1 cellular context compared by ENCODE assay signal in the genomic region with DNA sequence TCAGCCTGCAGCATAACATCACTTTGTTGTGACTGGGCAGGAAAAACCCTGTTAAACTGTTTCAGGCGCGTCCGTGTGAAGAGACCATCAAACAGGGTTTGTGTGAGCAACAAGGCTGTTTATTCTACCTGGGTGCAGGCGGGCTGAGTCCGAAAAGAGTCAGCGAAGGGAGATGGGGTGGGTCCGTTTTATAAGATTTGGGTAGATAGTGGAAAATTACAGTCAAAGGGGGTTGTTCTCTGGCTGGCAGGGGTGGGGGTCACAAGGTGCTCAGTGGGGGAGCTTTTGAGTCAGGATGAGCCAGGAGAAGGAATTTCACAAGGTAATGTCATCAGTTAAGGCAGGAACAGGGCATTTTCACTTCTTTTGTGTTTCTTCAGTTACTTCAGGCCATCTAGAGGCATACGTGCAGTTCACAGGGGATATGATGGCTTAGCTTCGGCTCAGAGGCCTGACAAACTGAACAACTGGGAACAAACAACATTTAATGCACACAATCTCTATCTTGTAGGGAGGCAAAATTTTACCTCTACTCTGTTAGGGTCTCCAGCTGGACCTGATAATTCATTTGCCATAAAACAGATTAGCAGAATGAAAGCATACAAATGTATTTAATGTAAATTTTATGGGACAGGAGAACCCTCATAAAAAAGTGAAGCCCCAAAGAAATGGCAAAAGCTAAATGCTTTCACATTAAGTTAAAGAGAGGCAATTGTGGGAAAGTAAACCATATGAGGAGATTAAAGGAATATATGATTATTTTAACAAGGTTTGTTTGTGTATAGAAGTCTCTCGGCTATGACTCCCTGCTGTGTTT.
TF ChIP-seq lines count a peak whose summit lies in the region.

No MANE protein-coding gene starts in this region.

TF ChIP-seq in K562, 482 proteins besides CTCF, POLR2A, EP300 and RAD21 (continued from another document):
- TF ChIP-seq, protein P1, sequence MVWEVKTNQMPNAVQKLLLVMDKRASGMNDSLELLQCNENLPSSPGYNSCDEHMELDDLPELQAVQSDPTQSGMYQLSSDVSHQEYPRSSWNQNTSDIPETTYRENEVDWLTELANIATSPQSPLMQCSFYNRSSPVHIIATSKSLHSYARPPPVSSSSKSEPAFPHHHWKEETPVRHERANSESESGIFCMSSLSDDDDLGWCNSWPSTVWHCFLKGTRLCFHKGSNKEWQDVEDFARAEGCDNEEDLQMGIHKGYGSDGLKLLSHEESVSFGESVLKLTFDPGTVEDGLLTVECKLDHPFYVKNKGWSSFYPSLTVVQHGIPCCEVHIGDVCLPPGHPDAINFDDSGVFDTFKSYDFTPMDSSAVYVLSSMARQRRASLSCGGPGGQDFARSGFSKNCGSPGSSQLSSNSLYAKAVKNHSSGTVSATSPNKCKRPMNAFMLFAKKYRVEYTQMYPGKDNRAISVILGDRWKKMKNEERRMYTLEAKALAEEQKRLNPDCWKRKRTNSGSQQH (CRISPR knock-in tag; IDR thresholded peaks at IDR 0.05): 0 out of 2 replicates have a peak, but pooled peaks have one; percentile 17
- TF ChIP-seq ARNT (IDR thresholded peaks at IDR 0.05) (peak; percentile 90 to 91; a peak in 3 of 4 replicates), MTA1 (IDR thresholded peaks at IDR 0.05; ENCODE audit: borderline replicate concordance) (0 out of 2 replicates have a peak, but pooled peaks have one; percentile 52), ZNF143 (CRISPR knock-in tag; IDR thresholded peaks at IDR 0.05) (0 out of 2 replicates have a peak, but pooled peaks have one; percentile 22), CAMTA2 (CRISPR knock-in tag; conservative IDR thresholded peaks at IDR 0.05) (no peak), CTBP1 (IDR thresholded peaks at IDR 0.05; ENCODE audit: borderline replicate concordance) (0 out of 2 replicates have a peak, but pooled peaks have one; percentile 32), SRF (CRISPR knock-in tag; IDR thresholded peaks at IDR 0.05) (0 out of 4 replicates have a peak, but pooled peaks of 1 of the 2 experiments have one; percentile 35), HDAC1 (IDR thresholded peaks at IDR 0.05) (0 out of 4 replicates have a peak, but pooled peaks of 1 of the 2 experiments have one; percentile 30), NONO (IDR thresholded peaks at IDR 0.05; ENCODE audit: low read depth in 2 of 2, low read length in 1 of 2) (peak in 1 of 2 experiments; percentile 37; a peak in 1 of 4 replicates), NFATC3 (IDR thresholded peaks at IDR 0.05) (0 out of 2 replicates have a peak, but pooled peaks have one; percentile 14), NCOR1 (IDR thresholded peaks at IDR 0.05) (peak; percentile 26; the same call in 1 of the 2 replicates), MBD2 (IDR thresholded peaks at IDR 0.05; ENCODE audit: borderline replicate concordance, low read depth) (no peak), ZNF165 (CRISPR knock-in tag; IDR thresholded peaks at IDR 0.05; ENCODE audit: borderline replicate concordance) (0 out of 2 replicates have a peak, but pooled peaks have one; percentile 21), FOXP1 (CRISPR knock-in tag; IDR thresholded peaks at IDR 0.05) (peak; percentile 73; the same call in 1 of the 2 replicates), ZEB2 (IDR thresholded peaks at IDR 0.05) (peak; percentile 75), ZNF263 (CRISPR knock-in tag; IDR thresholded peaks at IDR 0.05; ENCODE audit: borderline replicate concordance) (no peak), RHOXF2B (CRISPR knock-in tag; conservative IDR thresholded peaks at IDR 0.05) (no peak), MTA3 (IDR thresholded peaks at IDR 0.05; ENCODE audit: borderline replicate concordance) (peak; percentile 71; the same call in 1 of the 2 replicates), GABPB2 (CRISPR knock-in tag; conservative IDR thresholded peaks at IDR 0.05) (0 out of 2 replicates have a peak, but pooled peaks have one; percentile 40), RBBP5 (IDR thresholded peaks at IDR 0.05; ENCODE audit: borderline replicate concordance, insufficient read depth, low read length, poor library complexity, severe bottlenecking) (peak; percentile 20), BACH1 (tag; IDR thresholded peaks at IDR 0.05) (no peak)
- TF ChIP-seq, protein P2, sequence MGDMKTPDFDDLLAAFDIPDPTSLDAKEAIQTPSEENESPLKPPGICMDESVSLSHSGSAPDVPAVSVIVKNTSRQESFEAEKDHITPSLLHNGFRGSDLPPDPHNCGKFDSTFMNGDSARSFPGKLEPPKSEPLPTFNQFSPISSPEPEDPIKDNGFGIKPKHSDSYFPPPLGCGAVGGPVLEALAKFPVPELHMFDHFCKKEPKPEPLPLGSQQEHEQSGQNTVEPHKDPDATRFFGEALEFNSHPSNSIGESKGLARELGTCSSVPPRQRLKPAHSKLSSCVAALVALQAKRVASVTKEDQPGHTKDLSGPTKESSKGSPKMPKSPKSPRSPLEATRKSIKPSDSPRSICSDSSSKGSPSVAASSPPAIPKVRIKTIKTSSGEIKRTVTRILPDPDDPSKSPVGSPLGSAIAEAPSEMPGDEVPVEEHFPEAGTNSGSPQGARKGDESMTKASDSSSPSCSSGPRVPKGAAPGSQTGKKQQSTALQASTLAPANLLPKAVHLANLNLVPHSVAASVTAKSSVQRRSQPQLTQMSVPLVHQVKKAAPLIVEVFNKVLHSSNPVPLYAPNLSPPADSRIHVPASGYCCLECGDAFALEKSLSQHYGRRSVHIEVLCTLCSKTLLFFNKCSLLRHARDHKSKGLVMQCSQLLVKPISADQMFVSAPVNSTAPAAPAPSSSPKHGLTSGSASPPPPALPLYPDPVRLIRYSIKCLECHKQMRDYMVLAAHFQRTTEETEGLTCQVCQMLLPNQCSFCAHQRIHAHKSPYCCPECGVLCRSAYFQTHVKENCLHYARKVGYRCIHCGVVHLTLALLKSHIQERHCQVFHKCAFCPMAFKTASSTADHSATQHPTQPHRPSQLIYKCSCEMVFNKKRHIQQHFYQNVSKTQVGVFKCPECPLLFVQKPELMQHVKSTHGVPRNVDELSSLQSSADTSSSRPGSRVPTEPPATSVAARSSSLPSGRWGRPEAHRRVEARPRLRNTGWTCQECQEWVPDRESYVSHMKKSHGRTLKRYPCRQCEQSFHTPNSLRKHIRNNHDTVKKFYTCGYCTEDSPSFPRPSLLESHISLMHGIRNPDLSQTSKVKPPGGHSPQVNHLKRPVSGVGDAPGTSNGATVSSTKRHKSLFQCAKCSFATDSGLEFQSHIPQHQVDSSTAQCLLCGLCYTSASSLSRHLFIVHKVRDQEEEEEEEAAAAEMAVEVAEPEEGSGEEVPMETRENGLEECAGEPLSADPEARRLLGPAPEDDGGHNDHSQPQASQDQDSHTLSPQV (IDR thresholded peaks at IDR 0.05): peak; percentile 91
- TF ChIP-seq, protein P3, sequence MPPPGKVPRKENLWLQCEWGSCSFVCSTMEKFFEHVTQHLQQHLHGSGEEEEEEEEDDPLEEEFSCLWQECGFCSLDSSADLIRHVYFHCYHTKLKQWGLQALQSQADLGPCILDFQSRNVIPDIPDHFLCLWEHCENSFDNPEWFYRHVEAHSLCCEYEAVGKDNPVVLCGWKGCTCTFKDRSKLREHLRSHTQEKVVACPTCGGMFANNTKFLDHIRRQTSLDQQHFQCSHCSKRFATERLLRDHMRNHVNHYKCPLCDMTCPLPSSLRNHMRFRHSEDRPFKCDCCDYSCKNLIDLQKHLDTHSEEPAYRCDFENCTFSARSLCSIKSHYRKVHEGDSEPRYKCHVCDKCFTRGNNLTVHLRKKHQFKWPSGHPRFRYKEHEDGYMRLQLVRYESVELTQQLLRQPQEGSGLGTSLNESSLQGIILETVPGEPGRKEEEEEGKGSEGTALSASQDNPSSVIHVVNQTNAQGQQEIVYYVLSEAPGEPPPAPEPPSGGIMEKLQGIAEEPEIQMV (tag; conservative IDR thresholded peaks at IDR 0.05; ENCODE audit: low read depth): 0 out of 2 replicates have a peak, but pooled peaks have one; percentile 36
- TF ChIP-seq, protein P4, sequence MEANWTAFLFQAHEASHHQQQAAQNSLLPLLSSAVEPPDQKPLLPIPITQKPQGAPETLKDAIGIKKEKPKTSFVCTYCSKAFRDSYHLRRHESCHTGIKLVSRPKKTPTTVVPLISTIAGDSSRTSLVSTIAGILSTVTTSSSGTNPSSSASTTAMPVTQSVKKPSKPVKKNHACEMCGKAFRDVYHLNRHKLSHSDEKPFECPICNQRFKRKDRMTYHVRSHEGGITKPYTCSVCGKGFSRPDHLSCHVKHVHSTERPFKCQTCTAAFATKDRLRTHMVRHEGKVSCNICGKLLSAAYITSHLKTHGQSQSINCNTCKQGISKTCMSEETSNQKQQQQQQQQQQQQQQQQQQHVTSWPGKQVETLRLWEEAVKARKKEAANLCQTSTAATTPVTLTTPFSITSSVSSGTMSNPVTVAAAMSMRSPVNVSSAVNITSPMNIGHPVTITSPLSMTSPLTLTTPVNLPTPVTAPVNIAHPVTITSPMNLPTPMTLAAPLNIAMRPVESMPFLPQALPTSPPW (CRISPR knock-in tag; IDR thresholded peaks at IDR 0.05): peak; percentile 29; the same call in 1 of the 2 replicates
- TF ChIP-seq, protein P5, sequence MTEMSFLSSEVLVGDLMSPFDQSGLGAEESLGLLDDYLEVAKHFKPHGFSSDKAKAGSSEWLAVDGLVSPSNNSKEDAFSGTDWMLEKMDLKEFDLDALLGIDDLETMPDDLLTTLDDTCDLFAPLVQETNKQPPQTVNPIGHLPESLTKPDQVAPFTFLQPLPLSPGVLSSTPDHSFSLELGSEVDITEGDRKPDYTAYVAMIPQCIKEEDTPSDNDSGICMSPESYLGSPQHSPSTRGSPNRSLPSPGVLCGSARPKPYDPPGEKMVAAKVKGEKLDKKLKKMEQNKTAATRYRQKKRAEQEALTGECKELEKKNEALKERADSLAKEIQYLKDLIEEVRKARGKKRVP (CRISPR knock-in tag; IDR thresholded peaks at IDR 0.05): peak; percentile 24; the same call in 1 of the 2 replicates
- TF ChIP-seq, protein P6, sequence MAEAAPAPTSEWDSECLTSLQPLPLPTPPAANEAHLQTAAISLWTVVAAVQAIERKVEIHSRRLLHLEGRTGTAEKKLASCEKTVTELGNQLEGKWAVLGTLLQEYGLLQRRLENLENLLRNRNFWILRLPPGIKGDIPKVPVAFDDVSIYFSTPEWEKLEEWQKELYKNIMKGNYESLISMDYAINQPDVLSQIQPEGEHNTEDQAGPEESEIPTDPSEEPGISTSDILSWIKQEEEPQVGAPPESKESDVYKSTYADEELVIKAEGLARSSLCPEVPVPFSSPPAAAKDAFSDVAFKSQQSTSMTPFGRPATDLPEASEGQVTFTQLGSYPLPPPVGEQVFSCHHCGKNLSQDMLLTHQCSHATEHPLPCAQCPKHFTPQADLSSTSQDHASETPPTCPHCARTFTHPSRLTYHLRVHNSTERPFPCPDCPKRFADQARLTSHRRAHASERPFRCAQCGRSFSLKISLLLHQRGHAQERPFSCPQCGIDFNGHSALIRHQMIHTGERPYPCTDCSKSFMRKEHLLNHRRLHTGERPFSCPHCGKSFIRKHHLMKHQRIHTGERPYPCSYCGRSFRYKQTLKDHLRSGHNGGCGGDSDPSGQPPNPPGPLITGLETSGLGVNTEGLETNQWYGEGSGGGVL (CRISPR knock-in tag; IDR thresholded peaks at IDR 0.05): no peak
- TF ChIP-seq, protein P7, sequence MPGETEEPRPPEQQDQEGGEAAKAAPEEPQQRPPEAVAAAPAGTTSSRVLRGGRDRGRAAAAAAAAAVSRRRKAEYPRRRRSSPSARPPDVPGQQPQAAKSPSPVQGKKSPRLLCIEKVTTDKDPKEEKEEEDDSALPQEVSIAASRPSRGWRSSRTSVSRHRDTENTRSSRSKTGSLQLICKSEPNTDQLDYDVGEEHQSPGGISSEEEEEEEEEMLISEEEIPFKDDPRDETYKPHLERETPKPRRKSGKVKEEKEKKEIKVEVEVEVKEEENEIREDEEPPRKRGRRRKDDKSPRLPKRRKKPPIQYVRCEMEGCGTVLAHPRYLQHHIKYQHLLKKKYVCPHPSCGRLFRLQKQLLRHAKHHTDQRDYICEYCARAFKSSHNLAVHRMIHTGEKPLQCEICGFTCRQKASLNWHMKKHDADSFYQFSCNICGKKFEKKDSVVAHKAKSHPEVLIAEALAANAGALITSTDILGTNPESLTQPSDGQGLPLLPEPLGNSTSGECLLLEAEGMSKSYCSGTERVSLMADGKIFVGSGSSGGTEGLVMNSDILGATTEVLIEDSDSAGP (CRISPR knock-in tag; IDR thresholded peaks at IDR 0.05): no peak
